ENCODE assay signal across 1 cellular context in the genomic region with DNA sequence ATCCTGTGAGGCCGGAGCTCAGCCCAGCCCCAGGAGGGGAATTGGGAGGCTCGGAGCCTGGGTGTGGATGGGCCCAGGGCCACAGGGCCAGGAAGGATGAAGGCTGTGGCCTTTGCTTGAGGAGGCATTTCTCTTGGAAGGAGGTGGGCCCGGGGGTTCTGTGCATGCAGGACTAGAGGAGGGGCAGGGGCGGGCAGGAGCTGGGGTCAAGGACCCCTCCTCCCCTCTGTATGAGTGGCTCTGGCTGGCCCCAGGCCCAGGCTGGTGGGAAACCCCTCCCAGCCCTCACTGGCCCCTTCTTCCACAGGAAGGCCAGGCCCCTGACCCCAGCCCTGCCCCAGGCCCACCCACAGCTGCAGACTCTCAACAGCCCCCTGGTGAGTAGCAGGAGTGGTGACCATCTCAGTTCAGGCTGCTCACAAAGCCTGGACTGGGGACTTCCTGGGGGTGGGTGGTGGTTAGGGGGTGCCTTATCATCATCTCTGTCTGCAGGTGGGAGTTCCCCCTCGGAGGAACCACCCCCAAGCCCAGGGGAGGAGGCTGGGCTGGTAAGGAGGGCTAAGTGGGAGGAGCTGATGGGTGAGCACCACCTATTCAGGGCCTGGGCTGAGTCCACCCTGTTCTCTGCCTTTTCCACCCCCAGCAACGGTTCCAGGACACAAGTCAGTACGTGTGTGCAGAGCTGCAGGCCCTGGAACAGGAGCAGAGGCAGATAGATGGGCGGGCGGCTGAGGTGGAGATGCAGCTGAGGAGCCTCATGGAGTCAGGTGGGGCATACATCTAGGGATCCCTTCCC.
TF ChIP-seq lines count a peak whose summit lies in the region.

No MANE protein-coding gene starts in this region.

TF ChIP-seq in K562, 482 proteins besides CTCF, POLR2A, EP300 and RAD21:
- TF ChIP-seq ADNP (tag; IDR thresholded peaks at IDR 0.05) (no peak), EGR1 (conservative IDR thresholded peaks at IDR 0.05) (0 out of 2 replicates have a peak, but pooled peaks have one; percentile 18)
- TF ChIP-seq, protein P1, sequence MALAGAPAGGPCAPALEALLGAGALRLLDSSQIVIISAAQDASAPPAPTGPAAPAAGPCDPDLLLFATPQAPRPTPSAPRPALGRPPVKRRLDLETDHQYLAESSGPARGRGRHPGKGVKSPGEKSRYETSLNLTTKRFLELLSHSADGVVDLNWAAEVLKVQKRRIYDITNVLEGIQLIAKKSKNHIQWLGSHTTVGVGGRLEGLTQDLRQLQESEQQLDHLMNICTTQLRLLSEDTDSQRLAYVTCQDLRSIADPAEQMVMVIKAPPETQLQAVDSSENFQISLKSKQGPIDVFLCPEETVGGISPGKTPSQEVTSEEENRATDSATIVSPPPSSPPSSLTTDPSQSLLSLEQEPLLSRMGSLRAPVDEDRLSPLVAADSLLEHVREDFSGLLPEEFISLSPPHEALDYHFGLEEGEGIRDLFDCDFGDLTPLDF (CRISPR knock-in tag; IDR thresholded peaks at IDR 0.05), result no peak
- TF ChIP-seq, protein P2, sequence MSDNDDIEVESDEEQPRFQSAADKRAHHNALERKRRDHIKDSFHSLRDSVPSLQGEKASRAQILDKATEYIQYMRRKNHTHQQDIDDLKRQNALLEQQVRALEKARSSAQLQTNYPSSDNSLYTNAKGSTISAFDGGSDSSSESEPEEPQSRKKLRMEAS (CRISPR knock-in tag; IDR thresholded peaks at IDR 0.05), result 0 out of 2 replicates have a peak, but pooled peaks have one; percentile 29
- TF ChIP-seq, protein P3, sequence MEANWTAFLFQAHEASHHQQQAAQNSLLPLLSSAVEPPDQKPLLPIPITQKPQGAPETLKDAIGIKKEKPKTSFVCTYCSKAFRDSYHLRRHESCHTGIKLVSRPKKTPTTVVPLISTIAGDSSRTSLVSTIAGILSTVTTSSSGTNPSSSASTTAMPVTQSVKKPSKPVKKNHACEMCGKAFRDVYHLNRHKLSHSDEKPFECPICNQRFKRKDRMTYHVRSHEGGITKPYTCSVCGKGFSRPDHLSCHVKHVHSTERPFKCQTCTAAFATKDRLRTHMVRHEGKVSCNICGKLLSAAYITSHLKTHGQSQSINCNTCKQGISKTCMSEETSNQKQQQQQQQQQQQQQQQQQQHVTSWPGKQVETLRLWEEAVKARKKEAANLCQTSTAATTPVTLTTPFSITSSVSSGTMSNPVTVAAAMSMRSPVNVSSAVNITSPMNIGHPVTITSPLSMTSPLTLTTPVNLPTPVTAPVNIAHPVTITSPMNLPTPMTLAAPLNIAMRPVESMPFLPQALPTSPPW (CRISPR knock-in tag; IDR thresholded peaks at IDR 0.05), result peak; percentile 8; the same call in 1 of the 2 replicates
